Comparison of ENCODE assay signal across 32 cellular contexts in the genomic region with DNA sequence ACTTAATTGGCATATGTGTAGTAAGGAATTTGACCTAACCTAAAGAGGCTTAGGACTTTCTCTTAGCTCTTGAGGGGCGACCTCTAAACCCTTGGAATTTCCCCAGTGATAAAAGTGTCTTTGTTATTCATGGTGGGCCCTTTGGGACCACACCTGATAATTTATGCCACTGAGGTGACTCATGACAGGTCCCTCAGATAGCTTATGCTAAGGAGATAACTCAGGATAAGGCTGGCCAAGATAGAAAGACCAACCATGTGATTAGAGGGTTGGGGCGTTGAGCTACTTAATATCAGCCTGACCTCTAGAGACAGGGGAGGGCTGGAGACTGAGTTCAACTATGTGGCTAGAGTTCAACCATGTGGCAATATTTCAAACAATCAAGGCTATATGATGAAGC.
DNase-seq lines count a peak whose midpoint lies in the region; ATAC-seq, FAIRE-seq and TF ChIP-seq lines count a peak whose summit lies in the region.
"Had no signal": no experiment of that assay in that cellular context is flagged by ENCODE, and none has a peak within 500 bp of the region (broad histone marks: within the 10 kb centered on the region; RNA-seq: fewer than 3 reads in every experiment).

No MANE protein-coding gene starts in this region.

- H3K27me3 Mint-ChIP-seq in WTC11 (ENCODE audit: low read depth) = no peaks in the 10 kb centered on the region
- H3K27me3 Mint-ChIP-seq: activated CD8-positive, alpha-beta T cell treated with anti-CD3 and anti-CD28 coated beads for 36 hours; effector memory CD8-positive, alpha-beta T cell had no signal

- H3K4me1 ChIP-seq in HEK293 (ENCODE audit: control insufficient read depth, insufficient read depth, low read length) = no peaks in the 10 kb centered on the region
- no peaks in the 10 kb centered on the region for H3K4me1 ChIP-seq in small intestine (ENCODE audit: control insufficient read depth in 2 of 2, insufficient read depth in 1 of 2, low read depth in 1 of 2, low read length in 1 of 2)
- H3K4me1 ChIP-seq: BLaER1 treated with 17β-estradiol and CSF1 and Interleukin-3, amounts not matched to agents 10 nM and 100 nM; esophagus squamous epithelium; gastroesophageal sphincter; neural progenitor cell; parathyroid adenoma; spleen; suprapubic skin; upper lobe of right lung had no signal

- H3K27me3 ChIP-seq in small intestine (ENCODE audit: control insufficient read depth in 2 of 2, insufficient read depth in 2 of 2, low read length in 2 of 2) = no peaks in the 10 kb centered on the region
- H3K27me3 ChIP-seq: BLaER1 treated with 17β-estradiol and CSF1 and Interleukin-3, amounts not matched to agents 10 nM and 100 nM; esophagus squamous epithelium; gastroesophageal sphincter; neural progenitor cell; spleen; suprapubic skin; upper lobe of right lung had no signal

- ATAC-seq in WTC11 (peak; percentile 78), HG02798 (IDR thresholded peaks at IDR 0.05; ENCODE audit: poor library complexity, unreplicated experiment) (no peak)
- ATAC-seq: activated CD8-positive, alpha-beta T cell treated with anti-CD3 and anti-CD28 coated beads for 36 hours; activated naive CD4-positive, alpha-beta T cell treated with anti-CD3 and anti-CD28 coated beads, Interleukin-2, amount 50 U/mL, for 72 hours; effector memory CD8-positive, alpha-beta T cell; gastroesophageal sphincter; Panc1; upper lobe of right lung had no signal

- DNase-seq in WTC11 (ENCODE audit: low spot score) (no peak), fibroblast of villous mesenchyme (ENCODE audit: low read depth) (peak; percentile 39), small intestine (peak; percentile 62), mesenteric fat pad (ENCODE audit: low spot score) (no peak), NCI-H2171 (lab: John Stamatoyannopoulos, UW) (no peak)
- DNase-seq: activated CD4-positive, alpha-beta T cell treated with anti-CD3 and anti-CD28 coated beads for 1 hour; activated CD8-positive, alpha-beta T cell treated with anti-CD3 and anti-CD28 coated beads for 36 hours; aorta; cortex of kidney; DMS53; effector memory CD8-positive, alpha-beta T cell; esophagus squamous epithelium; GDM1; NCI-H1048; NCI-H187; NCI-H524 treated with DMSO at 0.1 percent for 48 hours; right cardiac atrium; SHP77 treated with DMSO at 0.1 percent for 48 hours; spleen; stimulated activated CD4-positive, alpha-beta T cell treated with anti-CD3 and anti-CD28 coated beads, Interleukin-2, amount 100 ng/mL, for 48 hours; upper lobe of right lung had no signal

- H3K36me3 Mint-ChIP-seq in WTC11 = peaks cover 7% of the 10 kb centered on the region

- H3K4me3 ChIP-seq in HEK293 (ENCODE audit: low read depth, low read length) (no peak overlapping the region), fibroblast of villous mesenchyme (ENCODE audit: low read depth, low read length) (no peak overlapping the region), small intestine (ENCODE audit: low read depth in 1 of 2, low read length in 2 of 2) (no peak overlapping the region)
- H3K4me3 ChIP-seq: BLaER1 treated with 17β-estradiol and CSF1 and Interleukin-3, amounts not matched to agents 10 nM and 100 nM; esophagus squamous epithelium; gastroesophageal sphincter; lung; neural progenitor cell; spleen; suprapubic skin; upper lobe of right lung had no signal

- no peak overlapping the region; the same call in 1 of the 2 replicates for H3K27ac Mint-ChIP-seq in WTC11
- H3K27ac Mint-ChIP-seq: activated CD8-positive, alpha-beta T cell treated with anti-CD3 and anti-CD28 coated beads for 36 hours; activated naive CD4-positive, alpha-beta T cell treated with anti-CD3 and anti-CD28 coated beads, Interleukin-2, amount 50 U/mL, for 72 hours; activated T-helper 2 cell treated with anti-CD3 and anti-CD28 coated beads, Interferon-gamma antibody, Interleukin-2, Interleukin-4, amounts not matched to agents 10 μg/mL and 5 μg/mL and 100 μg/mL, durations not matched to agents 14 hours and 24 hours and 36 hours; effector memory CD8-positive, alpha-beta T cell; neural progenitor cell had no signal

- H3K36me3 ChIP-seq in HEK293 (ENCODE audit: control insufficient read depth in 2 of 2, insufficient read depth in 1 of 2, low read length in 2 of 2) = no peaks in the 10 kb centered on the region
- no peaks in the 10 kb centered on the region for H3K36me3 ChIP-seq in small intestine (ENCODE audit: control insufficient read depth in 2 of 2, insufficient read depth in 2 of 2, low read length in 2 of 2)
- H3K36me3 ChIP-seq: gastroesophageal sphincter, neural progenitor cell, suprapubic skin, upper lobe of right lung had no signal

- no peak for TF ChIP-seq CTCF in HEK293 (tag by site-specific recombination; IDR thresholded peaks at IDR 0.05)
- TF ChIP-seq CTCF in WTC11 (IDR thresholded peaks at IDR 0.05) = no peak
- TF ChIP-seq CTCF in fibroblast of villous mesenchyme (IDR thresholded peaks at IDR 0.05; ENCODE audit: insufficient read depth, low read depth, low read length) = no peak

- H3K9me3 ChIP-seq in HEK293 (ENCODE audit: control insufficient read depth, insufficient read depth, low read depth, low read length) = no peaks in the 10 kb centered on the region
- H3K9me3 ChIP-seq in small intestine (ENCODE audit: control insufficient read depth, low read depth) = no peaks in the 10 kb centered on the region
- H3K9me3 ChIP-seq: esophagus squamous epithelium, suprapubic skin, upper lobe of right lung had no signal

- CTCF ChIA-PET in HEK293 (lab: Yijun Ruan, JAX) = no interaction called here
- CTCF ChIA-PET in WTC11 (lab: Charles Lee) = interaction anchor here (0.6 to 1.6 kb wide), 3 partner anchors 10 to 52 kb away, joined by 3 to 6 read pairs (median 4); no protein-coding TSS in a partner anchor

- H3K9me3 Mint-ChIP-seq in WTC11 = peaks cover 28% of the 10 kb centered on the region
- H3K9me3 Mint-ChIP-seq: activated CD8-positive, alpha-beta T cell treated with anti-CD3 and anti-CD28 coated beads for 36 hours; activated T-helper 2 cell treated with anti-CD3 and anti-CD28 coated beads, Interferon-gamma antibody, Interleukin-2, Interleukin-4, amounts not matched to agents 10 μg/mL and 5 μg/mL and 100 μg/mL, durations not matched to agents 14 hours and 24 hours and 36 hours; effector memory CD8-positive, alpha-beta T cell; neural progenitor cell had no signal

- FAIRE-seq in small intestine (lab: Jason Lieb, UNC) = no peak

- H3K27ac ChIP-seq in HEK293 (ENCODE audit: extremely low read depth, low read depth, low read length) (no peak overlapping the region), small intestine (ENCODE audit: low read depth in 1 of 2, low read length in 1 of 2) (no peak overlapping the region)
- H3K27ac ChIP-seq: BLaER1 treated with 17β-estradiol and CSF1 and Interleukin-3, amounts not matched to agents 10 nM and 100 nM; gastroesophageal sphincter; neural progenitor cell; parathyroid adenoma; suprapubic skin; upper lobe of right lung had no signal

- WGBS in small intestine, 3 donors = 48 to 69% (median 61%) methylated on average over 2 of the region's 2 CpGs

- POLR2A ChIA-PET in HEK293 (lab: Yijun Ruan, JAX) (no interaction called here), WTC11 (lab: Charles Lee) (no interaction called here)

- peaks cover 14% of the 10 kb centered on the region for H3K4me1 Mint-ChIP-seq in WTC11
- H3K4me1 Mint-ChIP-seq: neural progenitor cell had no signal

- no peak overlapping the region for H3K4me3 Mint-ChIP-seq in WTC11
- H3K4me3 Mint-ChIP-seq: activated CD8-positive, alpha-beta T cell treated with anti-CD3 and anti-CD28 coated beads for 36 hours; effector memory CD8-positive, alpha-beta T cell; neural progenitor cell had no signal

TF ChIP-seq in WTC11, 78 proteins besides CTCF, POLR2A, EP300 and RAD21 (continues in another document):
- TF ChIP-seq ATF1 (CRISPR knock-in tag; IDR thresholded peaks at IDR 0.05) (no peak), NFYB (CRISPR knock-in tag; conservative IDR thresholded peaks at IDR 0.05; ENCODE audit: low read depth) (no peak), ZNF416 (CRISPR knock-in tag; IDR thresholded peaks at IDR 0.05) (no peak), ZNF423 (CRISPR knock-in tag; IDR thresholded peaks at IDR 0.05) (no peak), IRF2 (CRISPR knock-in tag; IDR thresholded peaks at IDR 0.05; ENCODE audit: borderline replicate concordance, low read depth) (no peak)
- TF ChIP-seq, protein P1, sequence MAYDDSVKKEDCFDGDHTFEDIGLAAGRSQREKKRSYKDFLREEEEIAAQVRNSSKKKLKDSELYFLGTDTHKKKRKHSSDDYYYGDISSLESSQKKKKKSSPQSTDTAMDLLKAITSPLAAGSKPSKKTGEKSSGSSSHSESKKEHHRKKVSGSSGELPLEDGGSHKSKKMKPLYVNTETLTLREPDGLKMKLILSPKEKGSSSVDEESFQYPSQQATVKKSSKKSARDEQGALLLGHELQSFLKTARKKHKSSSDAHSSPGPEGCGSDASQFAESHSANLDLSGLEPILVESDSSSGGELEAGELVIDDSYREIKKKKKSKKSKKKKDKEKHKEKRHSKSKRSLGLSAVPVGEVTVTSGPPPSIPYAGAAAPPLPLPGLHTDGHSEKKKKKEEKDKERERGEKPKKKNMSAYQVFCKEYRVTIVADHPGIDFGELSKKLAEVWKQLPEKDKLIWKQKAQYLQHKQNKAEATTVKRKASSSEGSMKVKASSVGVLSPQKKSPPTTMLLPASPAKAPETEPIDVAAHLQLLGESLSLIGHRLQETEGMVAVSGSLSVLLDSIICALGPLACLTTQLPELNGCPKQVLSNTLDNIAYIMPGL (CRISPR knock-in tag; IDR thresholded peaks at IDR 0.05) = no peak
- TF ChIP-seq, protein P2, sequence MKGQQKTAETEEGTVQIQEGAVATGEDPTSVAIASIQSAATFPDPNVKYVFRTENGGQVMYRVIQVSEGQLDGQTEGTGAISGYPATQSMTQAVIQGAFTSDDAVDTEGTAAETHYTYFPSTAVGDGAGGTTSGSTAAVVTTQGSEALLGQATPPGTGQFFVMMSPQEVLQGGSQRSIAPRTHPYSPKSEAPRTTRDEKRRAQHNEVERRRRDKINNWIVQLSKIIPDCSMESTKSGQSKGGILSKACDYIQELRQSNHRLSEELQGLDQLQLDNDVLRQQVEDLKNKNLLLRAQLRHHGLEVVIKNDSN (CRISPR knock-in tag; IDR thresholded peaks at IDR 0.05) = no peak

Comparison
In these comparisons a context has a peak if more than half of its experiments do, and no peak if none do; other contexts are left out.
1. DNase-seq: peak in fibroblast of villous mesenchyme (single experiment) and small intestine (single experiment); none in WTC11 (single experiment), mesenteric fat pad (single experiment) and NCI-H2171 (single experiment).